Comparison of ENCODE assay signal across 9 cellular contexts in the genomic region with DNA sequence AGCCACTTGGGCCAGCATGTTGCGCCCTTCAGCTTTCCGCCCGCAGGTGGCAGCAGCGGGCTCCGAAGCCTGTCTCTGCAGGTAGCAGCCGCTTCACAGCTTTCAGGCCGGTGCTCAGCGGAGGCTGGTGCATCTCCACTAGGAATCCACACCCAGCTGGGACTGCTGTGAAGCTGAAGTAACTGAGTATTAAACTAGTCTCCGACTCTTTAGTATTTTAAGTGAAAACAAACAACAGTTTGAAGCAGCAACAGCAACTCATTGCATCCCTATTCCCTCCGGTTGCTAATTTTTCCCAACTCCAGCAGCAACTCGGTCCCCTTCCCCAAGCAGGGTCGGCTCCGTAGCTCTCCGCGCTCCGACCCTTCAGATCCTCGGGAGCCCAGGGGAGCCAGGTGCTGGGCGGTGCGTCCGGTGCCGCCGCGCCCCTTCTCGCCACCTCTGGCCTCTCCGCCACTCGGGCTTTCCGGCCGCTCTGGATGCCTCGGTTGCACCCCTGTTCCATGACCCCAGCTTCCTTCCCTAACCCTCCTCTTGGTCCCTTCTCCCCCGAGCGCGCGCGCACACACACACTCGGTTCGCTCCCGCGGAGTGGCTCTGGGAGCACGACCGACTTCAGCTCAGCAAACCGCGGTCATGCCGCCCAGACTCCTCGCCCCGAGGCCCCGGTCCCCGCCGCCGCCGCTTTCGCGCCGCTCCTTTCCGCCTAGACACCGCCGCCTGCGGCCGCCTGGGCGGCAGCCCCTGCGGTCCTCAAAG. TPM values are rescaled to one million over a fixed set of nuclear protein-coding genes. Genes with fewer than 3 reads are reported as not detected.
DNase-seq lines count a peak whose midpoint lies in the region; ATAC-seq, FAIRE-seq and TF ChIP-seq lines count a peak whose summit lies in the region.
"Had no signal": no experiment of that assay in that cellular context is flagged by ENCODE, and none has a peak within 500 bp of the region (broad histone marks: within the 10 kb centered on the region; RNA-seq: fewer than 3 reads in every experiment).

No MANE protein-coding gene starts in this region.

- H4K20me1 ChIP-seq in endothelial cell of umbilical vein (replicated peaks; ENCODE audit: control insufficient read depth, extremely low read depth, insufficient read depth, low read length) = no peaks in the 10 kb centered on the region

- no peaks in the 10 kb centered on the region for H3K9me3 Mint-ChIP-seq in CD8-positive, alpha-beta T cell
- H3K9me3 Mint-ChIP-seq in activated CD8-positive, alpha-beta memory T cell treated with anti-CD3 and anti-CD28 coated beads, Interleukin-2, amount 10 ng/mL, durations not matched to agents 7 days and 5 days (ENCODE audit: low read depth) = no peaks in the 10 kb centered on the region

- intact Hi-C loops in CD8-positive, alpha-beta T cell (cut with DNase I, micrococcal nuclease) = loop anchor here (5.0 kb wide), 2 partner anchors 1309 to 1964 kb away; no protein-coding TSS in a partner anchor
- intact Hi-C loops in endothelial cell of umbilical vein (cut with micrococcal nuclease) = loop anchor here (1.0 to 10.0 kb wide), 6 partner anchors 163 to 1051 kb away; no protein-coding TSS in a partner anchor

- POLR2A ChIA-PET in CD8-positive, alpha-beta T cell (lab: Charles Lee) = no interaction called here
- POLR2A ChIA-PET in endothelial cell of umbilical vein (lab: Charles Lee) = no interaction called here

- BruUV-seq in endothelial cell of umbilical vein (replicated peaks; lab: Mats Ljungman, UMichigan) = no TSS peak

- H2AFZ ChIP-seq in endothelial cell of umbilical vein (ENCODE audit: low read depth, low read length) = peak overlapping the region; percentile 77

- H3K4me2 ChIP-seq in endothelial cell of umbilical vein (ENCODE audit: insufficient read depth, low read length) = peak overlapping the region; percentile 85

- peak; percentile 88 for FAIRE-seq in endothelial cell of umbilical vein (lab: Jason Lieb, UNC)
- FAIRE-seq: colon had no signal

- dilution Hi-C loops in endothelial cell of umbilical vein (cut with MboI; ENCODE audit: extremely low pct_ligation_motif_present, low sequenced_read_pairs) = no loop called here

- H3K36me3 ChIP-seq in CD8-positive, alpha-beta T cell (ENCODE audit: insufficient read depth, low read length) = no peaks in the 10 kb centered on the region
- no peaks in the 10 kb centered on the region for H3K36me3 ChIP-seq in endothelial cell of umbilical vein (ENCODE audit: control insufficient read depth in 2 of 2, extremely low read depth in 1 of 2, insufficient read depth in 2 of 2, low read length in 2 of 2)

- peak; percentile 28 for TF ChIP-seq CTCF in CD8-positive, alpha-beta T cell (IDR thresholded peaks at IDR 0.05)
- TF ChIP-seq CTCF in endothelial cell of umbilical vein (IDR thresholded peaks at IDR 0.05; ENCODE audit: extremely low read depth in 1 of 2, insufficient read depth in 1 of 2, low read depth in 1 of 2, low read length in 2 of 2) = peak; percentile 89 to 94

- DNase-seq in CD8-positive, alpha-beta T cell = peak; percentile 8 to 54 (median 27)
- DNase-seq in NCI-H748 treated with DMSO at 0.1 percent for 48 hours (lab: John Stamatoyannopoulos, UW) (peak; percentile 90), endothelial cell of umbilical vein (ENCODE audit: low read depth, low spot score) (peak; percentile 80), mesenteric fat pad (ENCODE audit: low spot score) (peak; percentile 92)
- DNase-seq in activated CD8-positive, alpha-beta memory T cell treated with anti-CD3 and anti-CD28 coated beads, Interleukin-2, amount 10 ng/mL, durations not matched to agents 7 days and 5 days = peak; percentile 73
- peak; percentile 29 for DNase-seq in stimulated activated CD8-positive, alpha-beta memory T cell treated with anti-CD3 and anti-CD28 coated beads, Interleukin-15, amount 100 ng/mL, for 24 hours (ENCODE audit: low read depth)

- no peaks in the 10 kb centered on the region for H3K9me3 ChIP-seq in CD8-positive, alpha-beta T cell (ENCODE audit: low read length)
- no peaks in the 10 kb centered on the region for H3K9me3 ChIP-seq in endothelial cell of umbilical vein (replicated peaks; ENCODE audit: control insufficient read depth, insufficient read depth, low read length)

- H3K27me3 Mint-ChIP-seq in CD8-positive, alpha-beta T cell (ENCODE audit: low read depth) = peaks cover 40% of the 10 kb centered on the region
- H3K27me3 Mint-ChIP-seq in activated CD8-positive, alpha-beta memory T cell treated with anti-CD3 and anti-CD28 coated beads, Interleukin-2, amount 10 ng/mL, durations not matched to agents 7 days and 5 days = peaks cover 38% of the 10 kb centered on the region

- H3K36me3 Mint-ChIP-seq in CD8-positive, alpha-beta T cell = no peaks in the 10 kb centered on the region
- no peaks in the 10 kb centered on the region for H3K36me3 Mint-ChIP-seq in activated CD8-positive, alpha-beta memory T cell treated with anti-CD3 and anti-CD28 coated beads, Interleukin-2, amount 10 ng/mL, durations not matched to agents 7 days and 5 days

- TF ChIP-seq POLR2A in endothelial cell of umbilical vein (IDR thresholded peaks at IDR 0.05; ENCODE audit: low read depth, low read length) = no peak

- no peaks in the 10 kb centered on the region for H3K27me3 ChIP-seq in CD8-positive, alpha-beta T cell (ENCODE audit: insufficient read depth, low read length)
- peaks cover 17 to 25% of the 10 kb centered on the region in 2 experiments for H3K27me3 ChIP-seq in endothelial cell of umbilical vein (ENCODE audit: control insufficient read depth in 2 of 2, insufficient read depth in 2 of 2, low read length in 2 of 2)

- peaks cover 7% of the 10 kb centered on the region for H3K4me1 ChIP-seq in CD8-positive, alpha-beta T cell (ENCODE audit: insufficient read depth, low read length)
- peaks cover 9% of the 10 kb centered on the region for H3K4me1 ChIP-seq in endothelial cell of umbilical vein (ENCODE audit: control insufficient read depth, extremely low read depth, insufficient read depth, low read length)

- peak; percentile 42 for ATAC-seq in CD8-positive, alpha-beta T cell
- ATAC-seq in GM19455 (IDR thresholded peaks at IDR 0.05; ENCODE audit: unreplicated experiment) (peak; percentile 93), HG03571 (IDR thresholded peaks at IDR 0.05; ENCODE audit: unreplicated experiment) (peak; percentile 97)
- ATAC-seq in activated CD8-positive, alpha-beta memory T cell treated with anti-CD3 and anti-CD28 coated beads, Interleukin-2, amount 10 ng/mL, durations not matched to agents 7 days and 5 days = peak; percentile 91

- no peaks in the 10 kb centered on the region for H3K9me1 ChIP-seq in endothelial cell of umbilical vein (replicated peaks; ENCODE audit: control insufficient read depth, extremely low read depth, insufficient read depth, low read length)

- no peak overlapping the region for H3K4me3 ChIP-seq in CD8-positive, alpha-beta T cell (ENCODE audit: low read depth, low read length)
- H3K4me3 ChIP-seq in endothelial cell of umbilical vein (replicated peaks in 1 of 3; ENCODE audit: insufficient read depth in 1 of 3, low read depth in 1 of 3, low read length in 3 of 3) = peak overlapping the region; percentile 36 to 68 (median 56)

- H3K79me2 ChIP-seq in endothelial cell of umbilical vein (ENCODE audit: control insufficient read depth, insufficient read depth, low read length) = no peaks in the 10 kb centered on the region

- CTCF ChIA-PET in CD8-positive, alpha-beta T cell (lab: Charles Lee) = interaction anchor here (0.8 to 1.6 kb wide), 6 partner anchors 11 to 1311 kb away, joined by 3 to 5 read pairs (median 4); no protein-coding TSS in a partner anchor
- CTCF ChIA-PET in activated CD8-positive, alpha-beta memory T cell treated with anti-CD3 and anti-CD28 coated beads, Interleukin-2, amount 10 ng/mL, durations not matched to agents 7 days and 5 days (lab: Charles Lee) = interaction anchor here (0.6 to 2.0 kb wide), 9 partner anchors 8 to 1311 kb away, joined by 3 to 6 read pairs (median 4); no protein-coding TSS in a partner anchor
- CTCF ChIA-PET in endothelial cell of umbilical vein (lab: Charles Lee) = interaction anchor here (0.7 to 4.4 kb wide), 54 partner anchors 8 to 1311 kb away, joined by 3 to 94 read pairs (median 4); no protein-coding TSS in a partner anchor

- H3K27ac ChIP-seq in CD8-positive, alpha-beta T cell (ENCODE audit: low read depth, low read length) = no peak overlapping the region
- H3K27ac ChIP-seq in endothelial cell of umbilical vein (ENCODE audit: insufficient read depth, low read depth, low read length) = no peak overlapping the region

- peak overlapping the region; percentile 53 for H3K4me3 Mint-ChIP-seq in CD8-positive, alpha-beta T cell
- peak overlapping the region; percentile 45 for H3K4me3 Mint-ChIP-seq in activated CD8-positive, alpha-beta memory T cell treated with anti-CD3 and anti-CD28 coated beads, Interleukin-2, amount 10 ng/mL, durations not matched to agents 7 days and 5 days

- no peak overlapping the region for H3K9ac ChIP-seq in endothelial cell of umbilical vein (replicated peaks; ENCODE audit: extremely low read depth, insufficient read depth, low read length)

- peaks cover 13% of the 10 kb centered on the region for H3K4me1 Mint-ChIP-seq in CD8-positive, alpha-beta T cell (ENCODE audit: low read depth)
- peaks cover 11% of the 10 kb centered on the region for H3K4me1 Mint-ChIP-seq in activated CD8-positive, alpha-beta memory T cell treated with anti-CD3 and anti-CD28 coated beads, Interleukin-2, amount 10 ng/mL, durations not matched to agents 7 days and 5 days

- H3K27ac Mint-ChIP-seq in CD8-positive, alpha-beta T cell = no peak overlapping the region
- no peak overlapping the region for H3K27ac Mint-ChIP-seq in activated CD8-positive, alpha-beta memory T cell treated with anti-CD3 and anti-CD28 coated beads, Interleukin-2, amount 10 ng/mL, durations not matched to agents 7 days and 5 days

TF ChIP-seq in endothelial cell of umbilical vein, 7 proteins besides CTCF, POLR2A, EP300 and RAD21 (continues in another document):
- TF ChIP-seq JUN (IDR thresholded peaks at IDR 0.05; ENCODE audit: borderline replicate concordance, insufficient read depth, insufficient read length, low read depth) = no peak

RNA-seq across cellular contexts. Expression of a gene that starts 0.8 kb away (rescaled TPM):
- total RNA-seq in CD8-positive, alpha-beta T cell = not detected
- total RNA-seq in activated CD8-positive, alpha-beta memory T cell treated with anti-CD3 and anti-CD28 coated beads, Interleukin-2, amount 10 ng/mL, durations not matched to agents 7 days and 5 days = not detected
- total RNA-seq in endothelial cell of umbilical vein = 2.1 TPM in 1 of 2 replicates, not detected in the other
- polyA plus RNA-seq in endothelial cell of umbilical vein = 0.03 and 0.08 TPM in 2 replicates
- 0.03 TPM in 1 of 2 replicates, not detected in the other for polyA plus RNA-seq in endothelial cell of umbilical vein (2011; cell fraction: cytosol; rRNA removed)
- not detected in 2 replicates for polyA plus RNA-seq in endothelial cell of umbilical vein (2011; cell fraction: nucleus; rRNA removed)
- polyA plus RNA-seq in endothelial cell of umbilical vein (2012) = not detected in 2 replicates
- polyA minus RNA-seq in endothelial cell of umbilical vein = 0.13 TPM in 1 of 2 replicates, not detected in the other
- polyA minus RNA-seq in endothelial cell of umbilical vein (2011; cell fraction: cytosol; rRNA and poly(A)+ RNA removed) = not detected
- polyA minus RNA-seq in endothelial cell of umbilical vein (2011; cell fraction: nucleus; rRNA and poly(A)+ RNA removed) = 0.38 TPM in 1 of 2 replicates, not detected in the other
- total RNA-seq in mesenteric fat pad = 0.42 TPM

Comparison
In these comparisons a context has a peak if more than half of its experiments do, and no peak if none do; other contexts are left out.
1. ATAC-seq: peak in every context shown above with its lines; median percentile 97 in HG03571; 93 in GM19455; 91 in activated CD8-positive, alpha-beta memory T cell treated with anti-CD3 and anti-CD28 coated beads, Interleukin-2, amount 10 ng/mL, durations not matched to agents 7 days and 5 days; 42 in CD8-positive, alpha-beta T cell.
2. DNase-seq: peak in every context shown above with its lines; median percentile 92 in mesenteric fat pad; 90 in NCI-H748 treated with DMSO at 0.1 percent for 48 hours; 80 in endothelial cell of umbilical vein; 73 in activated CD8-positive, alpha-beta memory T cell treated with anti-CD3 and anti-CD28 coated beads, Interleukin-2, amount 10 ng/mL, durations not matched to agents 7 days and 5 days; 29 in stimulated activated CD8-positive, alpha-beta memory T cell treated with anti-CD3 and anti-CD28 coated beads, Interleukin-15, amount 100 ng/mL, for 24 hours; 27 in CD8-positive, alpha-beta T cell.